Comparison of ENCODE assay signal across 8 cellular contexts in genomic region chr13:89806594-89806993, GRCh38.
"Had no signal": no experiment of that assay in that cellular context is flagged by ENCODE, and none has a peak within 500 bp of the region (broad histone marks: within the 10 kb centered on the region; RNA-seq: fewer than 3 reads in every experiment).

No MANE protein-coding gene starts in this region.

- FAIRE-seq: G401.6, GM12878, GM12891, GM12892, GM18507, GM19239 had no signal

- DNase-seq: GDM1, GF-D8 had no signal

- ATAC-seq: GM12878 had no signal

- H3K4me3 ChIP-seq: GM12878 had no signal
